ENCODE assay signal across 14 cellular contexts in genomic region chr2:113376248-113376934, GRCh38.
DNase-seq lines count a peak whose midpoint lies in the region; ATAC-seq and TF ChIP-seq lines count a peak whose summit lies in the region.
"Had no signal": no experiment of that assay in that cellular context is flagged by ENCODE, and none has a peak within 500 bp of the region (broad histone marks: within the 10 kb centered on the region; RNA-seq: fewer than 3 reads in every experiment).

No MANE protein-coding gene starts in this region.

- peaks cover 0 to 16% (median 0%) of the 10 kb centered on the region in 3 donors for H3K4me1 ChIP-seq in esophagus squamous epithelium

- WGBS in esophagus squamous epithelium, 2 donors = 72 to 91% methylated on average over 2 of the region's 2 CpGs

- no peak for TF ChIP-seq CTCF in esophagus squamous epithelium (IDR thresholded peaks at IDR 0.05)

- no peak for TF ChIP-seq POLR2A in esophagus squamous epithelium (IDR thresholded peaks at IDR 0.05)

- no peaks in the 10 kb centered on the region for H3K27me3 ChIP-seq in esophagus squamous epithelium
- H3K27me3 ChIP-seq: spleen had no signal

- H3K27ac Mint-ChIP-seq in activated T-helper 1 cell treated with anti-CD3 and anti-CD28 coated beads, Interleukin-12 subunit alpha, Interleukin-12 subunit beta, Interleukin-2, Interleukin-4 antibody, amounts not matched to agents 30 ng/mL and 10 ng/mL and 1 ng/mL, durations not matched to agents 14 hours and 24 hours and 36 hours = peak overlapping the region; percentile 31
- H3K27ac Mint-ChIP-seq: endodermal cell had no signal

- H3K9me3 Mint-ChIP-seq in activated T-helper 1 cell treated with anti-CD3 and anti-CD28 coated beads, Interleukin-12 subunit alpha, Interleukin-12 subunit beta, Interleukin-2, Interleukin-4 antibody, amounts not matched to agents 30 ng/mL and 10 ng/mL and 1 ng/mL, durations not matched to agents 14 hours and 24 hours and 36 hours = no peaks in the 10 kb centered on the region
- H3K9me3 Mint-ChIP-seq: endodermal cell had no signal

- H3K9me3 ChIP-seq in esophagus squamous epithelium = no peaks in the 10 kb centered on the region
- H3K9me3 ChIP-seq: spleen had no signal

- H3K4me3 ChIP-seq in esophagus squamous epithelium = no peak overlapping the region
- H3K4me3 ChIP-seq: spleen had no signal

- H3K36me3 ChIP-seq in esophagus squamous epithelium = no peaks in the 10 kb centered on the region
- H3K36me3 ChIP-seq: spleen had no signal

- H3K27ac ChIP-seq in esophagus squamous epithelium = peak overlapping the region in 1 of 4 donors; percentile 39

- ATAC-seq in GM18858 (IDR thresholded peaks at IDR 0.05; ENCODE audit: unreplicated experiment) (peak; percentile 9), GM21423 (IDR thresholded peaks at IDR 0.05; ENCODE audit: unreplicated experiment) (peak; percentile 14), HG03095 (IDR thresholded peaks at IDR 0.05; ENCODE audit: unreplicated experiment) (peak; percentile 18), HG02938 (IDR thresholded peaks at IDR 0.05; ENCODE audit: unreplicated experiment) (no peak)
- ATAC-seq: Right ventricle myocardium inferior had no signal

- H3K4me1 Mint-ChIP-seq in activated T-helper 1 cell treated with anti-CD3 and anti-CD28 coated beads, Interleukin-12 subunit alpha, Interleukin-12 subunit beta, Interleukin-2, Interleukin-4 antibody, amounts not matched to agents 30 ng/mL and 10 ng/mL and 1 ng/mL, durations not matched to agents 14 hours and 24 hours and 36 hours (ENCODE audit: low read depth) = peaks cover 13% of the 10 kb centered on the region

- no peak overlapping the region for H3K4me3 Mint-ChIP-seq in activated T-helper 1 cell treated with anti-CD3 and anti-CD28 coated beads, Interleukin-12 subunit alpha, Interleukin-12 subunit beta, Interleukin-2, Interleukin-4 antibody, amounts not matched to agents 30 ng/mL and 10 ng/mL and 1 ng/mL, durations not matched to agents 14 hours and 24 hours and 36 hours
- H3K4me3 Mint-ChIP-seq: endodermal cell had no signal

- H3K27me3 Mint-ChIP-seq in activated T-helper 1 cell treated with anti-CD3 and anti-CD28 coated beads, Interleukin-12 subunit alpha, Interleukin-12 subunit beta, Interleukin-2, Interleukin-4 antibody, amounts not matched to agents 30 ng/mL and 10 ng/mL and 1 ng/mL, durations not matched to agents 14 hours and 24 hours and 36 hours (ENCODE audit: insufficient read depth) = peaks cover 11% of the 10 kb centered on the region

- intact Hi-C loops in activated T-helper 1 cell treated with anti-CD3 and anti-CD28 coated beads, Interleukin-12 subunit alpha, Interleukin-12 subunit beta, Interleukin-2, Interleukin-4 antibody, amounts not matched to agents 30 ng/mL and 10 ng/mL and 1 ng/mL, durations not matched to agents 14 hours and 24 hours and 36 hours (cut with micrococcal nuclease) = no loop called here
- intact Hi-C loops in esophagus squamous epithelium (cut with DNase I) = loop anchor here (10.0 kb wide), 1 partner anchor 242 kb away; no protein-coding TSS in a partner anchor

- no peak for DNase-seq in activated T-helper 1 cell treated with anti-CD3 and anti-CD28 coated beads, Interleukin-12 subunit alpha, Interleukin-12 subunit beta, Interleukin-2, Interleukin-4 antibody, amounts not matched to agents 30 ng/mL and 10 ng/mL and 1 ng/mL, durations not matched to agents 14 hours and 24 hours and 36 hours (ENCODE audit: low spot score)
- DNase-seq in cerebellar nuclear complex (lab: John Stamatoyannopoulos, UW) (no peak), NCI-H69 (lab: John Stamatoyannopoulos, UW) (no peak), esophagus squamous epithelium (lab: John Stamatoyannopoulos, UW) (no peak)
- DNase-seq: endodermal cell; KG1; NCI-H345; spleen; stimulated activated CD8-positive, alpha-beta memory T cell treated with anti-CD3 and anti-CD28 coated beads, Interleukin-4, amount 100 ng/mL, for 48 hours had no signal

- H3K36me3 Mint-ChIP-seq in activated T-helper 1 cell treated with anti-CD3 and anti-CD28 coated beads, Interleukin-12 subunit alpha, Interleukin-12 subunit beta, Interleukin-2, Interleukin-4 antibody, amounts not matched to agents 30 ng/mL and 10 ng/mL and 1 ng/mL, durations not matched to agents 14 hours and 24 hours and 36 hours (ENCODE audit: low read depth) = no peaks in the 10 kb centered on the region
